32 cellular contexts compared by ENCODE assay signal in the genomic region with DNA sequence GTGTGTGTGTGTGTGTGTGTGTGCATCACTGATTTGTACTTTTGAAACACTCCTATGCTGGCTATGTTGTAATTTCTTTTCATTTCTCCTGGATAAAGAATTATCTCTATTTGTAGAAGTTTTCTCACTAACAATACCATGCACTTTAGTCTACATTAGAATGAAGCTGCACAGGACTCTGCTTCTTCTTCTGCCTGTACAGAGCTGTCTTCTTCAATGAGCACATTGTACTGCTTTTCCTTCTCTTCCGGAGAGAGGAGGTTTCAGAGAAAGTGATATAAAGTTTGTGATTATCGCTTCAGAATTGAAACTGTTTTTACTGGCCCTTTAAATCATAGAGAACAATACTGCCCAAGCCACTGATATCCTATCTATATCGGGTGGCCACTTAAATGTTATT.
"Had no signal": no experiment of that assay in that cellular context is flagged by ENCODE, and none has a peak within 500 bp of the region (broad histone marks: within the 10 kb centered on the region; RNA-seq: fewer than 3 reads in every experiment).

No MANE protein-coding gene starts in this region.

- H3K4me3 ChIP-seq: ascending aorta, Peyer's patch, SJSA1 had no signal

- H3K27me3 ChIP-seq: ascending aorta, Peyer's patch, SJSA1 had no signal

- DNase-seq: activated B cell treated with CpG ODN at 0.5 μM for 24 hours; activated CD4-positive, alpha-beta memory T cell treated with anti-CD3 and anti-CD28 coated beads for 36 hours; activated CD4-positive, alpha-beta T cell treated with anti-CD3 and anti-CD28 coated beads for 4 hours; activated CD4-positive, alpha-beta T cell treated with anti-CD3 and anti-CD28 coated beads, Interleukin-2, amount 50 U/mL, for 1 hour; activated CD4-positive, CD25-positive, alpha-beta regulatory T cell treated with anti-CD3 and anti-CD28 coated beads, Interleukin-2, amount 50 U/mL, for 72 hours; activated CD8-positive, alpha-beta memory T cell treated with anti-CD3 and anti-CD28 coated beads, Interleukin-2, amount 10 ng/mL, durations not matched to agents 7 days and 5 days; activated CD8-positive, alpha-beta memory T cell treated with anti-CD3 and anti-CD28 coated beads, Interleukin-2, amount 50 U/mL, for 48 hours; activated effector memory CD4-positive, alpha-beta T cell treated with anti-CD3 and anti-CD28 coated beads, Interleukin-2, amount 50 U/mL, for 16 hours; activated naive CD4-positive, alpha-beta T cell; activated naive CD4-positive, alpha-beta T cell treated with anti-CD3 and anti-CD28 coated beads, Interleukin-2, amount 50 U/mL, for 16 hours; activated naive CD8-positive, alpha-beta T cell treated with anti-CD3 and anti-CD28 coated beads for 36 hours; activated T-cell treated with anti-CD3 and anti-CD28 coated beads, Interleukin-2, amount 50 U/mL, for 72 hours; amygdala; MM.1S; MV-4-11; NCI-H1092; NCI-H1436 treated with DMSO at 0.1 percent for 48 hours; NCI-H1694 treated with DMSO at 0.1 percent for 48 hours; NCI-H2029; NCI-H345; NCI-H524 treated with DMSO at 0.1 percent for 48 hours; Peyer's patch; RPMI8226; SHP77 treated with DMSO at 0.1 percent for 48 hours; SW 1271; T-helper 1 cell; T-helper 2 cell; T-helper 9 cell had no signal

- H3K36me3 ChIP-seq: ascending aorta, Peyer's patch, SJSA1 had no signal

- H3K27ac ChIP-seq: ascending aorta, Peyer's patch, SJSA1, VCaP had no signal

- ATAC-seq: activated CD8-positive, alpha-beta memory T cell treated with anti-CD3 and anti-CD28 coated beads, Interleukin-2, amount 10 ng/mL, durations not matched to agents 7 days and 5 days; activated T-cell treated with anti-CD3 and anti-CD28 coated beads, Interleukin-2, amount 50 U/mL, for 72 hours; activated T-helper 17 cell treated with anti-CD3 and anti-CD28 coated beads, Interleukin-2, amount 50 U/mL, for 72 hours had no signal

- H3K9me3 ChIP-seq: ascending aorta, Peyer's patch, SJSA1 had no signal

- H3K4me1 ChIP-seq: ascending aorta, Peyer's patch had no signal
